12 cellular contexts compared by ENCODE assay signal in the genomic region with DNA sequence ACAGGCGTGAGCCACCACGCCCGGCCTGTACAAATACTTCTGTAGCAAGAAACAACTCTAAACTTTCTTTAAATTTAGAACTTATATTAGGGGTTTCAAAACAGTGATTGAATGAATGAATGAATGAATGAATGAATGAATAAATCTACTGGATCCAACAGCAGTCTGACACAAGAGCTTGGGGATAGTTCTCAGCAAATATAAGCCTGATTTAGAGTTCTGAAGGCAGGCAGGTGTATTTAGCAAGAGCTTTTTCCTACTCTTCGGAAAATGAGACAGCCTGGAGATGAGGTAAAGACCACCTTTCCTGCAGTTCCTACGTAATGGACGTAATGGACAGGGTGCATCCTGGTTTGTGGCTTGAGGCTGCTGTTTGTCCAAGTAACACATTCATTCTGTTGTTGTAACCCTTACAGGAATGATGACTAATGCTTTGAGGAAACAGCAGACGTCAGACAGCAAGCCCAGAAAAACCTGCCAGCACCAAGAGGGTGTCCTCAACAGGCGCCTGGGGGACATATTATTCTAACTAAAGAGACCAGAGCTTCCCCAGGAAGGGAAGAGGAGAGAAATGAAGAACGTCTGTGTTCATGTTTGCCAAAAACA.
A peak's percentile ranks its signal among the peaks of the same experiment; 100 is the strongest.
DNase-seq lines count a peak whose midpoint lies in the region; ATAC-seq, FAIRE-seq and TF ChIP-seq lines count a peak whose summit lies in the region.
"Had no signal": no experiment of that assay in that cellular context is flagged by ENCODE, and none has a peak within 500 bp of the region (broad histone marks: within the 10 kb centered on the region; RNA-seq: fewer than 3 reads in every experiment).

No MANE protein-coding gene starts in this region.

- DNase-seq in right cardiac atrium, result peak in 1 of 3 donors; percentile 46
- no peak for DNase-seq in left ventricle myocardium inferior
- peak; percentile 96 for DNase-seq in astrocyte of the spinal cord (ENCODE audit: low read depth, low spot score)
- peak; percentile 66 for DNase-seq in keratinocyte (ENCODE audit: low read depth, low spot score)
- no peak for DNase-seq in middle frontal gyrus (ENCODE audit: extremely low spot score, low spot score)
- no peak for DNase-seq in mesenteric fat pad (ENCODE audit: low spot score)
- DNase-seq: activated CD8-positive, alpha-beta memory T cell treated with anti-CD3 and anti-CD28 coated beads for 24 hours; NCI-H82 had no signal

- H3K79me2 ChIP-seq in keratinocyte (ENCODE audit: control insufficient read depth, insufficient read depth, low read length), result no peaks in the 10 kb centered on the region

- no peaks in the 10 kb centered on the region for H4K20me1 ChIP-seq in keratinocyte (ENCODE audit: control insufficient read depth, extremely low read depth, insufficient read depth, low read length)
- H4K20me1 ChIP-seq: BLaER1 had no signal

- in situ Hi-C loops in astrocyte of the spinal cord (cut with HindIII; ENCODE audit: low sequenced_read_pairs), result no loop called here

- dilution Hi-C loops in keratinocyte (cut with MboI; ENCODE audit: extremely low pct_ligation_motif_present, low sequenced_read_pairs), result no loop called here

- intact Hi-C loops in right cardiac atrium (cut with DNase I), result no loop called here
- intact Hi-C loops in left ventricle myocardium inferior (cut with micrococcal nuclease), result no loop called here

- WGBS in right cardiac atrium, result 65% methylated on average over 9 of the region's 9 CpGs

- H3K27ac ChIP-seq in right cardiac atrium (ENCODE audit: low read length), result no peak overlapping the region
- H3K27ac ChIP-seq in left ventricle myocardium inferior (replicated peaks), result no peak overlapping the region
- H3K27ac ChIP-seq in keratinocyte (ENCODE audit: control insufficient read depth, insufficient read depth, low read length), result peak overlapping the region; percentile 42
- H3K27ac ChIP-seq: BLaER1, neural progenitor cell had no signal

- no peaks in the 10 kb centered on the region for H3K9me1 ChIP-seq in keratinocyte (ENCODE audit: control insufficient read depth, extremely low read depth, insufficient read depth, low read length)

- H3K4me3 ChIP-seq in right cardiac atrium (ENCODE audit: low read length) (no peak overlapping the region), left ventricle myocardium inferior (no peak overlapping the region), astrocyte of the spinal cord (ENCODE audit: low read depth, low read length) (no peak overlapping the region), keratinocyte (ENCODE audit: control insufficient read depth in 2 of 3, extremely low read depth in 1 of 3, insufficient read depth in 2 of 3, low read depth in 1 of 3, low read length in 3 of 3) (peak overlapping the region in 1 of 3 experiments; percentile 18)
- H3K4me3 ChIP-seq: BLaER1, neural progenitor cell had no signal

- no peaks in the 10 kb centered on the region for H3K9me3 ChIP-seq in right cardiac atrium (ENCODE audit: control insufficient read depth, low read length)
- no peaks in the 10 kb centered on the region for H3K9me3 ChIP-seq in left ventricle myocardium inferior (replicated peaks)
- no peaks in the 10 kb centered on the region for H3K9me3 ChIP-seq in keratinocyte (ENCODE audit: control insufficient read depth, low read depth, low read length)
- H3K9me3 ChIP-seq: BLaER1 had no signal

- H3K36me3 ChIP-seq in left ventricle myocardium inferior, result no peaks in the 10 kb centered on the region
- H3K36me3 ChIP-seq in keratinocyte (ENCODE audit: control insufficient read depth in 2 of 2, extremely low read depth in 1 of 2, insufficient read depth in 2 of 2, low read length in 2 of 2), result no peaks in the 10 kb centered on the region
- H3K36me3 ChIP-seq: BLaER1, neural progenitor cell had no signal

- peak; percentile 74 for FAIRE-seq in keratinocyte (lab: Jason Lieb, UNC)

- H3K9ac ChIP-seq in keratinocyte (ENCODE audit: control insufficient read depth, extremely low read depth, insufficient read depth, low read length), result no peak overlapping the region
- H3K9ac ChIP-seq: BLaER1, neural progenitor cell had no signal

- H3K27me3 ChIP-seq in right cardiac atrium (ENCODE audit: control insufficient read depth, insufficient read depth) (no peaks in the 10 kb centered on the region), left ventricle myocardium inferior (ENCODE audit: low read depth) (no peaks in the 10 kb centered on the region), keratinocyte (ENCODE audit: control insufficient read depth, extremely low read depth, insufficient read depth, low read length) (no peaks in the 10 kb centered on the region)
- H3K27me3 ChIP-seq: BLaER1, neural progenitor cell had no signal

- TF ChIP-seq CTCF in left ventricle myocardium inferior (IDR thresholded peaks at IDR 0.05; ENCODE audit: borderline replicate concordance) (no peak), astrocyte of the spinal cord (IDR thresholded peaks at IDR 0.05; ENCODE audit: low read depth, low read length) (no peak), keratinocyte (optimal IDR thresholded peaks at IDR 0.05 in 1 of 3, IDR thresholded peaks at IDR 0.05 in 1 of 3, conservative IDR thresholded peaks at IDR 0.05 in 1 of 3; ENCODE audit: extremely low read depth in 1 of 3, insufficient read depth in 2 of 3, low read length in 3 of 3) (no peak)

- peak overlapping the region; percentile 65 for H2AFZ ChIP-seq in keratinocyte (ENCODE audit: control insufficient read depth, low read length)
- H2AFZ ChIP-seq: neural progenitor cell had no signal

- ATAC-seq in right cardiac atrium (peak; percentile 47 to 96), HG02610 (IDR thresholded peaks at IDR 0.05; ENCODE audit: unreplicated experiment) (no peak), GM18909 (IDR thresholded peaks at IDR 0.05; ENCODE audit: poor library complexity, unreplicated experiment) (no peak)

- H3K4me1 ChIP-seq in right cardiac atrium (ENCODE audit: control insufficient read depth, insufficient read depth, low read length) (no peaks in the 10 kb centered on the region), left ventricle myocardium inferior (no peaks in the 10 kb centered on the region), keratinocyte (ENCODE audit: control insufficient read depth, extremely low read depth, insufficient read depth, low read length) (peaks cover 26% of the 10 kb centered on the region)

- H3K4me2 ChIP-seq in keratinocyte (ENCODE audit: control insufficient read depth, extremely low read depth, insufficient read depth, low read depth, low read length), result peak overlapping the region; percentile 37
- H3K4me2 ChIP-seq: BLaER1, neural progenitor cell had no signal

Comparison
In these comparisons a context has a peak if more than half of its experiments do, and no peak if none do; other contexts are left out.
1. ATAC-seq: peak in right cardiac atrium (2 of 2); none in HG02610 (single experiment) and GM18909 (single experiment).
2. DNase-seq: peak in astrocyte of the spinal cord (single experiment) and keratinocyte (single experiment); none in left ventricle myocardium inferior (single experiment), middle frontal gyrus (single experiment) and mesenteric fat pad (single experiment).